In the genomic region with DNA sequence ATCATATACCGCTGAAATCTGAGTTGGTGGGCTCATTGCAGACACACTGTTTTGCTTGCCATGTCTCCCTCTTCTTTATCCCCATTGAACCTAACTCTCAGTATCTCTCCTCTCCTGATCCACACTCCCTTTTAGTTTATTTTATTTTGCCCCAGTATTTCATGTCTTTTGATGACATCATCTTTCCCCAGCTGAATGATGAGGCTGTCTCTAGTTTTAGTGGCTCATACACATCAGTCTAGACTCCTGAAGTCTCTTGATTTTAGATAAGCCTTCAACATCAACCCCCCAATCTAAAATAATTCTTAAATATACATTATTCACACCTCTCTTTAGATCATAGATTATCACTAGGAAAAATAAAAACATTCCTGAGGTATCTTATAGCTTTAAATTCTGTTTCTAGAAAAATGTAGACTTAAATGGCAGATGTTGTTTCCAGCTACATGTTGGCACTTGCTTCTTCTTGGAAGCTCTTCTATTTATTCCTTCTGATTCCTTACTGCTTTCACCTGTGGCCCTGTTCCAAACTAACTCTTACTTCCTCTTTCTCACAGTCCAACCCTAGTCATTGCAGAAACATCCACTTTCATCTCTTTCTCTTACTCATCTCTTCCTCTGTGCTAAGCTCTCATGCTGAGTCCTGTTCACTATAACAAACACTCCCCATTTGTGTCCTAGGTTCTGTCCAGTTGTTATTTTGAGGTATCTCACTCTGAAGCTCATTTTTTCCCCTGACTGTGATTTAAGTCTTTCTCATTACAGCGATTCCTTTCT, we compare ENCODE assay signal across 11 cellular contexts.
DNase-seq lines count a peak whose midpoint lies in the region; ATAC-seq and TF ChIP-seq lines count a peak whose summit lies in the region.
"Had no signal": no experiment of that assay in that cellular context is flagged by ENCODE, and none has a peak within 500 bp of the region (broad histone marks: within the 10 kb centered on the region; RNA-seq: fewer than 3 reads in every experiment).

No MANE protein-coding gene starts in this region.

- no peaks in the 10 kb centered on the region for H3K9me3 ChIP-seq in vagina
- H3K9me3 ChIP-seq: right atrium auricular region had no signal

- DNase-seq in SW 1271 (lab: John Stamatoyannopoulos, UW) (peak; percentile 57 to 80), mucosa of gallbladder (ENCODE audit: low spot score) (peak; percentile 19), COR-L47 (lab: John Stamatoyannopoulos, UW) (no peak), vagina (ENCODE audit: extremely low spot score in 2 of 2) (no peak)
- no peak for DNase-seq in effector CD4-positive, alpha-beta T cell
- no peak for DNase-seq in activated CD4-positive, CD25-positive, alpha-beta regulatory T cell treated with anti-CD3 and anti-CD28 coated beads, Interleukin-2, amount 50 U/mL, for 72 hours
- DNase-seq: NCI-H2171; stimulated activated naive CD4-positive, alpha-beta T cell treated with Interleukin-2 at 50 U/mL for 16 hours had no signal

- H3K36me3 ChIP-seq in vagina = no peaks in the 10 kb centered on the region
- H3K36me3 ChIP-seq: right atrium auricular region had no signal

- no peak for TF ChIP-seq POLR2A in vagina (IDR thresholded peaks at IDR 0.05)

- H3K4me3 ChIP-seq in vagina = no peak overlapping the region
- H3K4me3 ChIP-seq: right atrium auricular region had no signal

- TF ChIP-seq CTCF in vagina (IDR thresholded peaks at IDR 0.05) = no peak

- H3K27ac ChIP-seq in vagina = no peak overlapping the region
- H3K27ac ChIP-seq: right atrium auricular region had no signal

- H3K27me3 ChIP-seq in vagina = no peaks in the 10 kb centered on the region
- H3K27me3 ChIP-seq: right atrium auricular region had no signal

- intact Hi-C loops in vagina (cut with DNase I) = no loop called here

- H3K4me1 ChIP-seq in vagina = no peaks in the 10 kb centered on the region
- H3K4me1 ChIP-seq: right atrium auricular region had no signal

- ATAC-seq in GM19023 (IDR thresholded peaks at IDR 0.05; ENCODE audit: unreplicated experiment) (peak; percentile 62), HG03103 (IDR thresholded peaks at IDR 0.05; ENCODE audit: low read depth, unreplicated experiment) (peak; percentile 92)

Comparison
In these comparisons a context has a peak if more than half of its experiments do, and no peak if none do; other contexts are left out.
1. DNase-seq: peak in SW 1271 (2 of 2) and mucosa of gallbladder (single experiment); none in COR-L47 (single experiment), effector CD4-positive, alpha-beta T cell (single experiment), vagina (0 of 2) and activated CD4-positive, CD25-positive, alpha-beta regulatory T cell treated with anti-CD3 and anti-CD28 coated beads, Interleukin-2, amount 50 U/mL, for 72 hours (single experiment).